Comparison of ENCODE assay signal across 13 cellular contexts in genomic region chr9:37374892-37375291, GRCh38. TPM values are rescaled to one million over a fixed set of nuclear protein-coding genes. Genes with fewer than 3 reads are reported as not detected.
DNase-seq lines count a peak whose midpoint lies in the region; ATAC-seq, FAIRE-seq and TF ChIP-seq lines count a peak whose summit lies in the region.
"Had no signal": no experiment of that assay in that cellular context is flagged by ENCODE, and none has a peak within 500 bp of the region (broad histone marks: within the 10 kb centered on the region; RNA-seq: fewer than 3 reads in every experiment).

No MANE protein-coding gene starts in this region.

- H3K9me3 ChIP-seq in psoas muscle: no peaks in the 10 kb centered on the region

- no peak overlapping the region for H3K27ac Mint-ChIP-seq in effector memory CD8-positive, alpha-beta T cell
- H3K27ac Mint-ChIP-seq: CD8-positive, alpha-beta memory T cell; WTC11 had no signal

- FAIRE-seq in GM18507 (lab: Jason Lieb, UNC): peak; percentile 93

- H3K4me3 ChIP-seq in psoas muscle: no peak overlapping the region

- intact Hi-C loops in psoas muscle (cut with DNase I) (loop anchor here in 1 of 2 donors (5.0 kb wide), 1 partner anchor 52 kb away; no protein-coding TSS in a partner anchor), Right ventricle myocardium inferior (cut with DNase I) (no loop called here)

- H3K27me3 Mint-ChIP-seq in effector memory CD8-positive, alpha-beta T cell: peaks cover 35 to 57% of the 10 kb centered on the region in 2 donors

- H3K36me3 Mint-ChIP-seq in effector memory CD8-positive, alpha-beta T cell (ENCODE audit: insufficient read depth): peaks cover 2% of the 10 kb centered on the region
- H3K36me3 Mint-ChIP-seq: WTC11 had no signal

- WGBS in psoas muscle, 3 donors: 64 to 76% (median 73%) methylated on average over 6 of the region's 6 CpGs

- H3K4me1 ChIP-seq in psoas muscle: no peaks in the 10 kb centered on the region

- TF ChIP-seq CTCF in GM20000 (IDR thresholded peaks at IDR 0.05; ENCODE audit: extremely low read depth, missing control alignments) (peak; percentile 15), psoas muscle (IDR thresholded peaks at IDR 0.05) (no peak)

- no peak overlapping the region for H3K4me3 Mint-ChIP-seq in effector memory CD8-positive, alpha-beta T cell
- H3K4me3 Mint-ChIP-seq: CD8-positive, alpha-beta memory T cell; WTC11 had no signal

- H3K27me3 ChIP-seq in psoas muscle (ENCODE audit: insufficient read depth in 3 of 3, low read length in 2 of 3): peaks cover 0 to 2% (median 0%) of the 10 kb centered on the region in 3 donors

- H3K4me1 Mint-ChIP-seq in effector memory CD8-positive, alpha-beta T cell (ENCODE audit: low read depth in 2 of 2): peaks cover 6 to 9% of the 10 kb centered on the region in 2 donors

- no peaks in the 10 kb centered on the region for H3K36me3 ChIP-seq in psoas muscle (ENCODE audit: insufficient read depth in 1 of 2, low read depth in 1 of 2)

- ATAC-seq in HG03108 (IDR thresholded peaks at IDR 0.05; ENCODE audit: unreplicated experiment): peak; percentile 34
- peak; percentile 56 for ATAC-seq in effector memory CD8-positive, alpha-beta T cell (replicated peaks)
- ATAC-seq in psoas muscle: no peak
- no peak for ATAC-seq in Right ventricle myocardium inferior
- ATAC-seq: left cardiac atrium, WTC11 had no signal

- DNase-seq in GM18507 (ENCODE audit: extremely low spot score, insufficient read length, low read depth) (no peak), GM20000 (ENCODE audit: low spot score) (peak; percentile 68), psoas muscle (no peak), HPDE6-E6E7 (ENCODE audit: extremely low spot score) (no peak), Right ventricle myocardium inferior (ENCODE audit: missing footprints) (no peak)
- no peak for DNase-seq in effector memory CD8-positive, alpha-beta T cell
- no peak for DNase-seq in activated naive CD4-positive, alpha-beta T cell treated with Interleukin-2 at 50 U/mL for 16 hours
- DNase-seq: activated effector memory CD4-positive, alpha-beta T cell treated with Interleukin-2 at 50 U/mL for 16 hours; left cardiac atrium; SIG-M5 had no signal

- H3K27ac ChIP-seq in psoas muscle: no peak overlapping the region

- no peaks in the 10 kb centered on the region for H3K9me3 Mint-ChIP-seq in effector memory CD8-positive, alpha-beta T cell
- H3K9me3 Mint-ChIP-seq: WTC11 had no signal

RNA-seq across cellular contexts. Expression of gene GRHPR, which starts 47.6 kb away (rescaled TPM):
- total RNA-seq in psoas muscle: 100 to 1,000 TPM in 3 of 4 donors, 10 to 100 TPM in 1; 74.7 to 111 (median 100) TPM
- 100 to 1,000 TPM in 2 of 3 donors, 10 to 100 TPM in 1; 72.2 to 138 (median 105) TPM for polyA plus RNA-seq in psoas muscle
- 111 TPM for total RNA-seq in Right ventricle myocardium inferior

Comparison
In these comparisons a context has a peak if more than half of its experiments do, and no peak if none do; other contexts are left out.
1. ATAC-seq: peak in HG03108 (single experiment) and effector memory CD8-positive, alpha-beta T cell (single experiment); none in psoas muscle (0 of 4) and Right ventricle myocardium inferior (single experiment).